In the genomic region with DNA sequence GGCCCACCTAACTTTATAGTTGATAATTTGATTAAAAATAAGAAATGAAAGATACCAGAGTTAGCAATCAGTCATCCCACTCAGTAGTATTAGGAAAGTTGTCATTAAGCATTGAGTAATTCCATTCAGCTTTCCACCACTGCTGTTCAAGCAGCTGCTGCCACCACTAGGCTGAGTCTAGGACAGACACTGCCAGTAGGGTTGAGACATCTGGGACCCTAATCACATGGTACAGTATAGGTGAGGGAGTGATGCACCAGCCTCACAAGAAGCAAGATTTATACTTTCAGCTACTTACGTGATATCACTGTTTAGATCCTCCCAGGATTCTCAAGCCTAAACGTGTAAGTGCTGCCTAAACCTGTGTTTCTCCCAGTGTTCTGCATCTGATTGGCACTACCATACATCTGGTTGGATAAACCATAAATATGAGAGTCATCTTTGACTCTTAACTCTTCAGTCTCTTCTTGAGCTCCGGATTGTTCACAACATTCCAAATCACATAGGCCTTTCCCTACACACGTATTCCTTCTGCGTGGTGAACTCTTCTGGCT, we compare ENCODE assay signal across 9 cellular contexts. TPM values are rescaled to one million over a fixed set of nuclear protein-coding genes. Genes with fewer than 3 reads are reported as not detected.
A peak's percentile ranks its signal among the peaks of the same experiment; 100 is the strongest.
DNase-seq lines count a peak whose midpoint lies in the region; ATAC-seq and TF ChIP-seq lines count a peak whose summit lies in the region.
"Had no signal": no experiment of that assay in that cellular context is flagged by ENCODE, and none has a peak within 500 bp of the region (broad histone marks: within the 10 kb centered on the region; RNA-seq: fewer than 3 reads in every experiment).

No MANE protein-coding gene starts in this region.

- CTCF ChIA-PET in CD8-positive, alpha-beta T cell (lab: Charles Lee): interaction anchor here (1.3 to 1.4 kb wide), 2 partner anchors 15 to 17 kb away, joined by 3 to 4 read pairs; no protein-coding TSS in a partner anchor

- H3K27ac ChIP-seq in CD8-positive, alpha-beta T cell (ENCODE audit: low read depth, low read length): no peak overlapping the region
- H3K27ac ChIP-seq in gastrocnemius medialis: peak overlapping the region in 3 of 4 donors; percentile 17 to 99 (median 98)

- H3K27ac Mint-ChIP-seq in CD8-positive, alpha-beta T cell: no peak overlapping the region
- H3K27ac Mint-ChIP-seq in chondrocyte (ENCODE audit: unreplicated experiment): peak overlapping the region; percentile 90

- peaks cover 13% of the 10 kb centered on the region for H3K36me3 ChIP-seq in CD8-positive, alpha-beta T cell (ENCODE audit: insufficient read depth, low read length)
- peaks cover 0 to 22% of the 10 kb centered on the region in 2 donors for H3K36me3 ChIP-seq in gastrocnemius medialis

- no peaks in the 10 kb centered on the region for H3K9me3 ChIP-seq in CD8-positive, alpha-beta T cell (ENCODE audit: low read length)
- H3K9me3 ChIP-seq in gastrocnemius medialis: no peaks in the 10 kb centered on the region

- peaks cover 28% of the 10 kb centered on the region for H3K4me1 ChIP-seq in CD8-positive, alpha-beta T cell (ENCODE audit: insufficient read depth, low read length)
- peaks cover 33 to 40% of the 10 kb centered on the region in 2 donors for H3K4me1 ChIP-seq in gastrocnemius medialis

- no peak for TF ChIP-seq POLR2A in gastrocnemius medialis (IDR thresholded peaks at IDR 0.05)

- peaks cover 60% of the 10 kb centered on the region for H3K4me1 Mint-ChIP-seq in CD8-positive, alpha-beta T cell (ENCODE audit: low read depth)
- H3K4me1 Mint-ChIP-seq in chondrocyte (ENCODE audit: low read depth): peaks cover 44% of the 10 kb centered on the region

- no peaks in the 10 kb centered on the region for H3K27me3 Mint-ChIP-seq in CD8-positive, alpha-beta T cell (ENCODE audit: low read depth)
- H3K27me3 Mint-ChIP-seq in chondrocyte (ENCODE audit: low read depth): no peaks in the 10 kb centered on the region

- H3K4me3 ChIP-seq in CD8-positive, alpha-beta T cell (ENCODE audit: low read depth, low read length): no peak overlapping the region
- no peak overlapping the region for H3K4me3 ChIP-seq in gastrocnemius medialis
- H3K4me3 ChIP-seq: lung had no signal

- H3K27me3 ChIP-seq in CD8-positive, alpha-beta T cell (ENCODE audit: insufficient read depth, low read length): no peaks in the 10 kb centered on the region
- no peaks in the 10 kb centered on the region for H3K27me3 ChIP-seq in gastrocnemius medialis

- peak in 1 of 7 experiments; percentile 18 for DNase-seq in CD8-positive, alpha-beta T cell
- DNase-seq in OCI-M1 (lab: John Stamatoyannopoulos, UW): peak; percentile 40
- no peak for DNase-seq in chondrocyte (ENCODE audit: low spot score)
- peak in 1 of 2 donors; percentile 29 for DNase-seq in gastrocnemius medialis
- DNase-seq in hypothalamus (lab: John Stamatoyannopoulos, UW): no peak

- peaks cover 1% of the 10 kb centered on the region for H3K9me3 Mint-ChIP-seq in CD8-positive, alpha-beta T cell
- peaks cover 3% of the 10 kb centered on the region for H3K9me3 Mint-ChIP-seq in chondrocyte (ENCODE audit: low read depth)

- ATAC-seq in CD8-positive, alpha-beta T cell: no peak
- ATAC-seq in GM19395 (IDR thresholded peaks at IDR 0.05; ENCODE audit: unreplicated experiment) (peak; percentile 17), gastrocnemius medialis (no peak), HG03439 (IDR thresholded peaks at IDR 0.05; ENCODE audit: unreplicated experiment) (no peak), HG02623 (IDR thresholded peaks at IDR 0.05; ENCODE audit: unreplicated experiment) (no peak)

- H3K4me3 Mint-ChIP-seq in CD8-positive, alpha-beta T cell: peak overlapping the region; percentile 64
- no peak overlapping the region for H3K4me3 Mint-ChIP-seq in chondrocyte (ENCODE audit: unreplicated experiment)

- peaks cover 49% of the 10 kb centered on the region for H3K36me3 Mint-ChIP-seq in CD8-positive, alpha-beta T cell
- H3K36me3 Mint-ChIP-seq in chondrocyte (ENCODE audit: low read depth): peaks cover 12% of the 10 kb centered on the region

- POLR2A ChIA-PET in CD8-positive, alpha-beta T cell (lab: Charles Lee): interaction anchor here (0.5 to 1.1 kb wide), 2 partner anchors 214 to 716 kb away, joined by 4 read pairs; a partner anchor contains a TSS

- no peak for TF ChIP-seq CTCF in CD8-positive, alpha-beta T cell (IDR thresholded peaks at IDR 0.05)
- TF ChIP-seq CTCF in chondrocyte (IDR thresholded peaks at IDR 0.05) (peak; percentile 38), gastrocnemius medialis (IDR thresholded peaks at IDR 0.05 in 4 of 5, conservative IDR thresholded peaks at IDR 0.05 in 1 of 5) (no peak)

- in situ Hi-C loops in gastrocnemius medialis (cut with MboI; ENCODE audit: low sequenced_read_pairs in 4 of 4): loop anchor here in 1 of 4 donors (10.0 kb wide), 1 partner anchor 210 kb away; a partner anchor contains a TSS

- intact Hi-C loops in CD8-positive, alpha-beta T cell (cut with DNase I, micrococcal nuclease): loop anchor here in 1 of 2 experiments (5.0 to 10.0 kb wide), 5 partner anchors 83 to 1623 kb away; a partner anchor contains a TSS
- intact Hi-C loops in gastrocnemius medialis (cut with DNase I; ENCODE audit: low total_unique reads): loop anchor here (5.0 kb wide), 3 partner anchors 132 to 693 kb away; a partner anchor contains a TSS

RNA-seq across cellular contexts. Expression of a gene that starts 3.2 kb away (rescaled TPM):
- total RNA-seq in CD8-positive, alpha-beta T cell: 100 to 1,000 TPM; 157 to 172 TPM
- total RNA-seq in chondrocyte (72.5 to 112 TPM (median 76.4 TPM) in 3 replicates), gastrocnemius medialis (10 to 100 TPM; 54.8 to 85.1 (median 77.0) TPM)
